ENCODE assay signal across 10 cellular contexts in genomic region chr12:59620326-59620725, GRCh38. TPM values are rescaled to one million over a fixed set of nuclear protein-coding genes. Genes with fewer than 3 reads are reported as not detected.
DNase-seq lines count a peak whose midpoint lies in the region; ATAC-seq and TF ChIP-seq lines count a peak whose summit lies in the region.
"Had no signal": no experiment of that assay in that cellular context is flagged by ENCODE, and none has a peak within 500 bp of the region (broad histone marks: within the 10 kb centered on the region; RNA-seq: fewer than 3 reads in every experiment).

No MANE protein-coding gene starts in this region.

- POLR2A ChIA-PET in IMR-90 (lab: Charles Lee; ENCODE audit: unreplicated experiment): no interaction called here

- no peak overlapping the region for H2BK5ac ChIP-seq in IMR-90 (ENCODE audit: low read depth, low read length, poor library complexity, severe bottlenecking)

- TF ChIP-seq RAD21 in IMR-90 (IDR thresholded peaks at IDR 0.05; ENCODE audit: low read length): no peak

- no peak overlapping the region for H2AFZ ChIP-seq in IMR-90 (replicated peaks; ENCODE audit: low read length, poor library complexity)

- peak overlapping the region; percentile 72 to 73 for H3K4me3 Mint-ChIP-seq in stimulated activated naive B cell treated with anti-CD40 and anti-IgM and Interleukin-4, amounts not matched to agents 10 μg/mL and 1 μg/mL and 100 μg/mL, for 72 hours

- peak overlapping the region; percentile 78; the same call in 1 of the 2 replicates for H3K18ac ChIP-seq in IMR-90 (ENCODE audit: low read depth, low read length)

- ATAC-seq in GM21390 (IDR thresholded peaks at IDR 0.05; ENCODE audit: unreplicated experiment) (peak; percentile 42), IMR-90 (ENCODE audit: low read depth) (no peak)
- ATAC-seq in stimulated activated naive B cell treated with anti-CD40 and anti-IgM and Interleukin-4, amounts not matched to agents 10 μg/mL and 1 μg/mL and 100 μg/mL, for 72 hours (replicated peaks): peak; percentile 84 to 85
- ATAC-seq: body of pancreas, K562 had no signal

- 70% methylated on average over 2 of the region's 3 CpGs; no CpG with 5 or more reads in 1 of the 2 experiments for WGBS in IMR-90 (ENCODE audit: extremely low coverage in 2 of 2, insufficient read length in 1 of 2), 2 experiments

- H3K27ac ChIP-seq in IMR-90 (ENCODE audit: insufficient read depth, low read length) (no peak overlapping the region), coronary artery (peak overlapping the region; percentile 0 to 44)

- H3K79me1 ChIP-seq in IMR-90 (ENCODE audit: low read depth in 1 of 2, low read length in 2 of 2): peaks cover 0 to 3% of the 10 kb centered on the region in 2 experiments; a peak in 2 of 4 replicates

- no TSS peak for BruUV-seq in IMR-90 (replicated peaks; lab: Mats Ljungman, UMichigan)

- no peaks in the 10 kb centered on the region for H3K9me1 ChIP-seq in IMR-90 (ENCODE audit: insufficient read depth, low read length)

- no peak overlapping the region for H2BK120ac ChIP-seq in IMR-90 (ENCODE audit: low read depth, low read length)

- H4K8ac ChIP-seq in IMR-90 (ENCODE audit: low read depth in 2 of 2, low read length in 2 of 2): no peak overlapping the region

- no peak overlapping the region for H3K14ac ChIP-seq in IMR-90 (replicated peaks; ENCODE audit: low read depth, low read length)

- H3K4me1 Mint-ChIP-seq in stimulated activated naive B cell treated with anti-CD40 and anti-IgM and Interleukin-4, amounts not matched to agents 10 μg/mL and 1 μg/mL and 100 μg/mL, for 72 hours: peaks cover 18 to 29% of the 10 kb centered on the region in 2 donors

- no peak overlapping the region for H2AK5ac ChIP-seq in IMR-90 (ENCODE audit: low read depth, low read length)

- H2BK15ac ChIP-seq in IMR-90 (ENCODE audit: low read depth, low read length): no peak overlapping the region

- DNase-seq in IMR-90: no peak
- DNase-seq in coronary artery (ENCODE audit: low spot score): no peak
- DNase-seq in stimulated activated naive B cell treated with anti-CD40 and anti-IgM and Interleukin-4, amounts not matched to agents 10 μg/mL and 1 μg/mL and 100 μg/mL, for 72 hours: no peak
- DNase-seq in NCI-H1694 treated with DMSO at 0.1 percent for 48 hours (lab: John Stamatoyannopoulos, UW): no peak
- no peak for DNase-seq in GM13977 (ENCODE audit: low spot score)
- no peak for DNase-seq in BE2C
- DNase-seq: activated CD8-positive, alpha-beta memory T cell treated with anti-CD3 and anti-CD28 coated beads, Interleukin-2, amount 50 U/mL, for 4 hours; body of pancreas had no signal

- no peak overlapping the region for H3K23ac ChIP-seq in IMR-90 (ENCODE audit: low read depth, low read length)

- peak overlapping the region; percentile 84 for H3K27ac Mint-ChIP-seq in stimulated activated naive B cell treated with anti-CD40 and anti-IgM and Interleukin-4, amounts not matched to agents 10 μg/mL and 1 μg/mL and 100 μg/mL, for 72 hours

- intact Hi-C loops in IMR-90 (cut with micrococcal nuclease): no loop called here

- H3K36me3 ChIP-seq in IMR-90 (ENCODE audit: control insufficient read depth, insufficient read depth, low read length): no peaks in the 10 kb centered on the region
- no peaks in the 10 kb centered on the region for H3K36me3 ChIP-seq in BE2C

- H4K5ac ChIP-seq in IMR-90 (ENCODE audit: low read depth, low read length): peak overlapping the region; percentile 48; the same call in 1 of the 2 replicates

- in situ Hi-C loops in IMR-90 (cut with MboI; ENCODE audit: low sequenced_read_pairs) (no loop called here), GM13977 (cut with MboI; ENCODE audit: low pct_unique_long_range_greater_than_20kb, low sequenced_read_pairs, unreplicated experiment) (no loop called here)

- no peak overlapping the region for H4K91ac ChIP-seq in IMR-90 (ENCODE audit: insufficient read depth, low read depth, low read length)

- H3K27me3 ChIP-seq in IMR-90 (ENCODE audit: control insufficient read depth, insufficient read depth, low read length) (no peaks in the 10 kb centered on the region), BE2C (no peaks in the 10 kb centered on the region)
- H3K27me3 ChIP-seq: body of pancreas had no signal

- CTCF ChIA-PET in IMR-90 (lab: Yijun Ruan, JAX): no interaction called here

- TF ChIP-seq CTCF in IMR-90 (conservative IDR thresholded peaks at IDR 0.05; ENCODE audit: low read depth, low read length) (no peak), coronary artery (IDR thresholded peaks at IDR 0.05) (no peak), GM13977 (IDR thresholded peaks at IDR 0.05; ENCODE audit: extremely low read depth, insufficient read depth, missing control alignments) (no peak), BE2C (IDR thresholded peaks at IDR 0.05; ENCODE audit: low read depth, low read length) (no peak)

- no peak overlapping the region for H3K4me3 ChIP-seq in IMR-90 (ENCODE audit: insufficient read depth, low read depth, low read length)
- no peak overlapping the region for H3K4me3 ChIP-seq in coronary artery
- no peak overlapping the region for H3K4me3 ChIP-seq in BE2C (ENCODE audit: low read depth, low read length)
- H3K4me3 ChIP-seq: body of pancreas, K562 had no signal

- no peak overlapping the region for H2BK20ac ChIP-seq in IMR-90 (ENCODE audit: low read depth, low read length)

- H3K9me3 Mint-ChIP-seq in stimulated activated naive B cell treated with anti-CD40 and anti-IgM and Interleukin-4, amounts not matched to agents 10 μg/mL and 1 μg/mL and 100 μg/mL, for 72 hours: peaks cover 0 to 2% of the 10 kb centered on the region in 2 donors

- H3K9me3 ChIP-seq in IMR-90 (ENCODE audit: control insufficient read depth, insufficient read depth, low read length) (no peaks in the 10 kb centered on the region), BE2C (no peaks in the 10 kb centered on the region)
- H3K9me3 ChIP-seq: body of pancreas had no signal

- H3K9ac ChIP-seq in IMR-90 (ENCODE audit: low read depth, low read length): no peak overlapping the region

- dilution Hi-C loops in IMR-90 (cut with HindIII; ENCODE audit: low sequenced_read_pairs, unreplicated experiment): no loop called here

- H3K4me1 ChIP-seq in IMR-90 (ENCODE audit: control insufficient read depth, insufficient read depth, low read length): peaks cover 1% of the 10 kb centered on the region; the same call in 1 of the 2 replicates
- H3K4me1 ChIP-seq in BE2C: peaks cover 9% of the 10 kb centered on the region

- no peaks in the 10 kb centered on the region for H4K20me1 ChIP-seq in IMR-90 (ENCODE audit: insufficient read depth, low read length)

- peak overlapping the region; percentile 35; the same call in 1 of the 2 replicates for H3K4me2 ChIP-seq in IMR-90 (ENCODE audit: low read depth, low read length)

- no peaks in the 10 kb centered on the region for H3K27me3 Mint-ChIP-seq in stimulated activated naive B cell treated with anti-CD40 and anti-IgM and Interleukin-4, amounts not matched to agents 10 μg/mL and 1 μg/mL and 100 μg/mL, for 72 hours

- H3K56ac ChIP-seq in IMR-90 (ENCODE audit: extremely low read depth, insufficient read depth, low read length): no peak overlapping the region

- H3K36me3 Mint-ChIP-seq in stimulated activated naive B cell treated with anti-CD40 and anti-IgM and Interleukin-4, amounts not matched to agents 10 μg/mL and 1 μg/mL and 100 μg/mL, for 72 hours: peaks cover 2 to 8% of the 10 kb centered on the region in 2 donors

- no peak overlapping the region for H2AK9ac ChIP-seq in IMR-90 (replicated peaks; ENCODE audit: low read depth, low read length, poor library complexity)

- no peak overlapping the region for H3K4ac ChIP-seq in IMR-90 (ENCODE audit: low read depth, low read length)

- no peak for TF ChIP-seq POLR2A in IMR-90 (IDR thresholded peaks at IDR 0.05; ENCODE audit: low read depth, low read length)

TF ChIP-seq in IMR-90, 13 proteins besides CTCF, POLR2A, EP300 and RAD21:
- TF ChIP-seq NFE2L2 (IDR thresholded peaks at IDR 0.05; ENCODE audit: low read depth, low read length): no peak
- peak; percentile 83 for TF ChIP-seq MAFK (IDR thresholded peaks at IDR 0.05; ENCODE audit: low read depth, low read length)
TF ChIP-seq in IMR-90: peak in this region for 1.

RNA-seq across cellular contexts. Expression of gene SLC16A7, which starts 24.5 kb away (rescaled TPM):
- total RNA-seq in IMR-90 (2012; rRNA removed): 21.5 and 30.0 TPM in 2 replicates
- polyA plus RNA-seq in IMR-90 (2012; rRNA removed): 1.9 and 2.6 TPM in 2 replicates
- 0.84 and 0.98 TPM in 2 replicates for polyA plus RNA-seq in IMR-90 (2012; cell fraction: cytosol; rRNA removed)
- 0.87 and 3.5 TPM in 2 replicates for polyA plus RNA-seq in IMR-90 (2012; cell fraction: nucleus; rRNA removed; ENCODE audit: low replicate concordance)
- 1.7 TPM for polyA plus RNA-seq in BE2C (2012; ENCODE audit: insufficient read depth, insufficient read length, low read depth)
- polyA plus RNA-seq: K562 had no signal
